In the genomic region with DNA sequence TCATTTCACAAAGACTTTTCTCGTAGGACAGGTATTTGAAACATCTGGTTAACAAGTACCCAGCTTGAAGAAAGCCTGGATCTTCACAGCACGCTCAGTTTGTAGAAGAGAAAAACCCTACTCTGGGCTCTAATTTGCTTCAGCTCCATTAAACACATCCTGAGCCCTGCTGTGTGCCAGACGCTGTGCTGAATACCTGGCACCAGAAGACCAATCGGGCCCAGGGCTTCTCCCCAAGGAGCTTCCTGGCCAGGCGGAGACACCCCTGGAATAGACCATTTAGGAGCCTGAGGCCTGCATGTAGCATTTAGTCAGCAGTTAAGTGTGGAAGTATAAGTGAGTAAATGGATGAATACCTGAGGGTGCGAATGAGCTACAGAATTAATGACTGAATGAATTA, we compare ENCODE assay signal across 16 cellular contexts.
"Had no signal": no experiment of that assay in that cellular context is flagged by ENCODE, and none has a peak within 500 bp of the region (broad histone marks: within the 10 kb centered on the region; RNA-seq: fewer than 3 reads in every experiment).

No MANE protein-coding gene starts in this region.

- H3K27me3 ChIP-seq: colonic mucosa, foreskin keratinocyte, suprapubic skin, tibial artery, upper lobe of left lung, uterus had no signal

- DNase-seq: colonic mucosa; dermis blood vessel endothelial cell; erythroblast; foreskin keratinocyte; left colon; mammary epithelial cell; mucosa of descending colon; naive thymus-derived CD8-positive, alpha-beta T cell; right cardiac atrium; small intestine; stimulated activated CD4-positive, alpha-beta T cell treated with anti-CD3 and anti-CD28 coated beads, Interleukin-2, amount 100 ng/mL, for 48 hours; stimulated activated naive CD4-positive, alpha-beta T cell treated with Interleukin-2 at 50 U/mL for 16 hours; tibial artery; upper lobe of left lung; uterus had no signal

- H3K4me3 ChIP-seq: colonic mucosa, mucosa of descending colon, suprapubic skin, tibial artery, upper lobe of left lung, uterus had no signal

- H3K27me3 Mint-ChIP-seq: naive thymus-derived CD8-positive, alpha-beta T cell had no signal

- H3K9me3 Mint-ChIP-seq: naive thymus-derived CD8-positive, alpha-beta T cell had no signal

- H3K36me3 ChIP-seq: colonic mucosa, uterus had no signal

- ATAC-seq: foreskin keratinocyte; left colon; mucosa of descending colon; naive thymus-derived CD8-positive, alpha-beta T cell; right cardiac atrium had no signal

- H3K4me1 Mint-ChIP-seq: naive thymus-derived CD8-positive, alpha-beta T cell had no signal

- H3K27ac Mint-ChIP-seq: naive thymus-derived CD8-positive, alpha-beta T cell had no signal

- H3K4me3 Mint-ChIP-seq: naive thymus-derived CD8-positive, alpha-beta T cell had no signal

- H3K4me1 ChIP-seq: colonic mucosa, foreskin keratinocyte, suprapubic skin, tibial artery, upper lobe of left lung, uterus had no signal

- H3K27ac ChIP-seq: colonic mucosa, foreskin keratinocyte, suprapubic skin, tibial artery, upper lobe of left lung, uterus had no signal

- H3K9me3 ChIP-seq: colonic mucosa, mucosa of descending colon, suprapubic skin, tibial artery, upper lobe of left lung, uterus had no signal
